In genomic region chr9:111821006-111821528, GRCh38 we compare ENCODE assay signal across 25 cellular contexts. TPM values are rescaled to one million over a fixed set of nuclear protein-coding genes. Genes with fewer than 3 reads are reported as not detected.
"Had no signal": no experiment of that assay in that cellular context is flagged by ENCODE, and none has a peak within 500 bp of the region (broad histone marks: within the 10 kb centered on the region; RNA-seq: fewer than 3 reads in every experiment).

No MANE protein-coding gene starts in this region.

- H3K36me3 Mint-ChIP-seq: mesothelial cell of epicardium; natural killer cell; stimulated activated effector memory CD8-positive, alpha-beta T cell treated with anti-CD3 and anti-CD28 coated beads, Interleukin-12 subunit alpha, Interleukin-12 subunit beta, amount 100 ng/mL, for 72 hours had no signal

- H3K4me1 ChIP-seq: gastrocnemius medialis, psoas muscle, sigmoid colon, tibial nerve, upper lobe of left lung had no signal

- H3K36me3 ChIP-seq: gastrocnemius medialis, ovary, sigmoid colon, thoracic aorta, tibial nerve, upper lobe of left lung had no signal

- H3K9me3 Mint-ChIP-seq: mesothelial cell of epicardium; natural killer cell; stimulated activated effector memory CD8-positive, alpha-beta T cell treated with anti-CD3 and anti-CD28 coated beads, Interleukin-12 subunit alpha, Interleukin-12 subunit beta, amount 100 ng/mL, for 72 hours; stimulated activated naive CD8-positive, alpha-beta T cell treated with anti-CD3 and anti-CD28 coated beads, Interleukin-15, Interleukin-2, amounts not matched to agents 100 ng/mL and 50 ng/mL, for 24 hours had no signal

- H3K4me3 Mint-ChIP-seq: mesothelial cell of epicardium; natural killer cell; stimulated activated effector memory CD8-positive, alpha-beta T cell treated with anti-CD3 and anti-CD28 coated beads, Interleukin-12 subunit alpha, Interleukin-12 subunit beta, amount 100 ng/mL, for 72 hours; stimulated activated naive CD8-positive, alpha-beta T cell treated with anti-CD3 and anti-CD28 coated beads, Interleukin-15, Interleukin-2, amounts not matched to agents 100 ng/mL and 50 ng/mL, for 24 hours had no signal

- DNase-seq: dorsolateral prefrontal cortex; effector CD4-positive, alpha-beta T cell; gastrocnemius medialis; head of caudate nucleus; mesenchymal stem cell; natural killer cell; occipital lobe; ovary; posterior cingulate gyrus; psoas muscle; right cardiac atrium; sigmoid colon; stimulated activated CD4-positive, alpha-beta T cell treated with anti-CD3 and anti-CD28 coated beads, Interleukin-2, amount 100 ng/mL, for 24 hours; stimulated activated CD4-positive, alpha-beta T cell treated with anti-CD3 and anti-CD28 coated beads, Interleukin-4, amount 100 ng/mL, for 24 hours; upper lobe of left lung had no signal

- H3K9me3 ChIP-seq: gastrocnemius medialis, ovary, psoas muscle, sigmoid colon, thoracic aorta, tibial nerve, upper lobe of left lung had no signal

- H3K27ac Mint-ChIP-seq: mesothelial cell of epicardium; natural killer cell; stimulated activated effector memory CD8-positive, alpha-beta T cell treated with anti-CD3 and anti-CD28 coated beads, Interleukin-12 subunit alpha, Interleukin-12 subunit beta, amount 100 ng/mL, for 72 hours; stimulated activated naive CD8-positive, alpha-beta T cell treated with anti-CD3 and anti-CD28 coated beads, Interleukin-15, Interleukin-2, amounts not matched to agents 100 ng/mL and 50 ng/mL, for 24 hours had no signal

- H3K27ac ChIP-seq: dorsolateral prefrontal cortex, gastrocnemius medialis, ovary, psoas muscle, sigmoid colon, thoracic aorta, tibial nerve, upper lobe of left lung had no signal

- ATAC-seq: esophagus mucosa; gastrocnemius medialis; natural killer cell; psoas muscle; right cardiac atrium; stimulated activated effector memory CD8-positive, alpha-beta T cell treated with anti-CD3 and anti-CD28 coated beads, Interleukin-12 subunit alpha, Interleukin-12 subunit beta, amount 100 ng/mL, for 72 hours had no signal

- H3K27me3 Mint-ChIP-seq: stimulated activated naive CD8-positive, alpha-beta T cell treated with anti-CD3 and anti-CD28 coated beads, Interleukin-15, Interleukin-2, amounts not matched to agents 100 ng/mL and 50 ng/mL, for 24 hours had no signal

- FAIRE-seq: keratinocyte, urothelium cell line had no signal

- H3K4me3 ChIP-seq: dorsolateral prefrontal cortex, gastrocnemius medialis, lung, ovary, psoas muscle, sigmoid colon, thoracic aorta, tibial nerve, upper lobe of left lung had no signal

- H3K27me3 ChIP-seq: dorsolateral prefrontal cortex, gastrocnemius medialis, ovary, sigmoid colon, tibial nerve, upper lobe of left lung had no signal

- H3K4me1 Mint-ChIP-seq: mesothelial cell of epicardium; natural killer cell; stimulated activated effector memory CD8-positive, alpha-beta T cell treated with anti-CD3 and anti-CD28 coated beads, Interleukin-12 subunit alpha, Interleukin-12 subunit beta, amount 100 ng/mL, for 72 hours had no signal

RNA-seq across cellular contexts. Expression of gene SHOC1, which starts 26.3 kb away (rescaled TPM):
- polyA plus RNA-seq: neural cell, right cardiac atrium had no signal
